8 cellular contexts compared by ENCODE assay signal in the genomic region with DNA sequence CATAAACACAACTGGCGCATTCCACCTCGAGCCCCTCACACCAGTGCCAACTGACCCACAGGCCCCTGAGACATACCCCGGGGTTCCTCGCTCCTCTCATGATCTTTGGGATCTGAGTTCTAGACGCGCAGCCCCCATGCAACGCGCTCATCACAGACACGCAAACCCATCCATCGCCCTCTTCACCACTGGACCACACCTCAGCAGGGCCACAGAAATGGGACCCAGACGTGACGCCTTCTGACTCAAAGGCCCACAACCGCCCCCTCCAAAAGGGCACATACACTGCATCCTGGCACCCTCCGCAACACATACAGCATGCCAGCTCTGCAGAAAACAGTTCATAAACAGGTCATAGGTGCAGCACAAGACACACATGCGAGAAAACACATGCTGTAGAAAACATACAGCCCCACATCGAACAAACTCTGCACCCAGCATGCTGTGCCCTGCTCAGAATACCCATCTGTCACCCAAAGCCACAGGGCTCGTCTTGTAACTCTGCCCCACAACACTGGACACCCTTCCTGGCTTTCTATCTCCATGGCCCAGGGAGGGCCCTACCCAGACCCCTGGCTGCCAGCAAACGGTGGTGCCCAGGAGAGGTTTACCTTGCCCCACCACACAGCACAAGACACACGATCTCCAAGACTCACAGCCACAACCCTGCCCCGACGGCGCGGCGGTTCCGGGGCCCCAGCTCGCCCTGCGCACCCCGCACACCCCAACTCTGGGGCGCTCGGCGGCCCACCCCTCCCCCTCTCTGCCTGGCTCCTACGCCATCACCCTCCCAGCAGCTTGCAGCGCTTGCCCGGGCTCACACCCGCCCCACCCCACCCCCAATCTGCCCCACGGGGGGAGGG. TPM values are rescaled to one million over a fixed set of nuclear protein-coding genes. Genes with fewer than 3 reads are reported as not detected.
DNase-seq lines count a peak whose midpoint lies in the region; ATAC-seq, FAIRE-seq and TF ChIP-seq lines count a peak whose summit lies in the region.

No MANE protein-coding gene starts in this region.

- H3K9me3 ChIP-seq in SK-N-SH (no peaks in the 10 kb centered on the region), heart right ventricle (no peaks in the 10 kb centered on the region), trophoblast cell (ENCODE audit: insufficient read depth, low read depth, low read length) (no peaks in the 10 kb centered on the region)

- no peaks in the 10 kb centered on the region for H3K27me3 Mint-ChIP-seq in activated naive CD8-positive, alpha-beta T cell treated with anti-CD3 and anti-CD28 coated beads, Interleukin-2, amount 50 U/mL, for 24 hours

- peak overlapping the region; percentile 91 for H3K27ac Mint-ChIP-seq in activated naive CD8-positive, alpha-beta T cell treated with anti-CD3 and anti-CD28 coated beads, Interleukin-2, amount 50 U/mL, for 24 hours

- H4K8ac ChIP-seq in trophoblast cell (ENCODE audit: low read depth, low read length) = peak overlapping the region; percentile 93

- DNase-seq in GM19240 (ENCODE audit: insufficient read length, low spot score) (peak; percentile 29), SK-N-SH (peak; percentile 88), heart right ventricle (peak; percentile 57 to 68), trophoblast cell (no peak), D721Med (ENCODE audit: insufficient read length, low spot score) (no peak), OCI-M2 (lab: John Stamatoyannopoulos, UW; ENCODE audit: unreplicated experiment) (no peak)
- peak; percentile 67 for DNase-seq in activated naive CD8-positive, alpha-beta T cell treated with anti-CD3 and anti-CD28 coated beads, Interleukin-2, amount 50 U/mL, for 24 hours

- H3K9ac ChIP-seq in SK-N-SH = peak overlapping the region; percentile 97
- H3K9ac ChIP-seq in trophoblast cell (ENCODE audit: low read length) = peak overlapping the region; percentile 85

- FAIRE-seq in D721Med (lab: Jason Lieb, UNC) = no peak

- peaks cover 25% of the 10 kb centered on the region for H3K79me1 ChIP-seq in trophoblast cell (ENCODE audit: low read length)

- H3K18ac ChIP-seq in trophoblast cell (ENCODE audit: low read length) = peak overlapping the region; percentile 90

- peak overlapping the region; percentile 99 for H4K91ac ChIP-seq in trophoblast cell (ENCODE audit: low read depth, low read length)

- CTCF ChIA-PET in SK-N-SH (lab: Yijun Ruan, JAX) = interaction anchor here (0.8 to 2.3 kb wide), 6 partner anchors 23 to 83 kb away, joined by 3 to 11 read pairs (median 6); a partner anchor contains a TSS

- H3K4me3 Mint-ChIP-seq in activated naive CD8-positive, alpha-beta T cell treated with anti-CD3 and anti-CD28 coated beads, Interleukin-2, amount 50 U/mL, for 24 hours = peak overlapping the region; percentile 89

- no peak overlapping the region for H3K23ac ChIP-seq in trophoblast cell (ENCODE audit: low read length)

- no peak overlapping the region for H2BK12ac ChIP-seq in trophoblast cell (ENCODE audit: low read length)

- peak overlapping the region; percentile 81 for H3K4ac ChIP-seq in trophoblast cell (ENCODE audit: low read depth, low read length)

- no peaks in the 10 kb centered on the region for H3K9me2 ChIP-seq in SK-N-SH

- H3K79me2 ChIP-seq in SK-N-SH (ENCODE audit: insufficient read depth) = peaks cover 90% of the 10 kb centered on the region
- peaks cover 20% of the 10 kb centered on the region for H3K79me2 ChIP-seq in trophoblast cell (ENCODE audit: control insufficient read depth, insufficient read depth, low read length, poor library complexity)

- H2BK5ac ChIP-seq in trophoblast cell (ENCODE audit: low read depth, low read length, poor library complexity) = peak overlapping the region; percentile 89

- H4K12ac ChIP-seq in trophoblast cell (ENCODE audit: low read depth, low read length) = peak overlapping the region; percentile 95

- H2BK120ac ChIP-seq in trophoblast cell (ENCODE audit: insufficient read depth, low read length, poor library complexity) = peak overlapping the region; percentile 86

- peaks cover 49% of the 10 kb centered on the region for H4K20me1 ChIP-seq in SK-N-SH (ENCODE audit: insufficient read depth)

- WGBS in SK-N-SH (ENCODE audit: low lambda C conversion rate) = 63% methylated on average over 22 of the region's 36 CpGs
- 20 to 22% methylated on average over 32 to 36 of the region's 36 CpGs for WGBS in heart right ventricle, 2 donors
- no CpG with 5 or more reads among the region's 36 CpGs for WGBS in trophoblast cell (ENCODE audit: extremely low coverage, insufficient coverage, insufficient read length)

- H3K36me3 ChIP-seq in SK-N-SH (replicated peaks in 1 of 2; ENCODE audit: control insufficient read depth in 1 of 2, insufficient read depth in 2 of 2, low read length in 1 of 2) (no peaks in the 10 kb centered on the region), heart right ventricle (peaks cover 0 to 12% (median 0%) of the 10 kb centered on the region in 9 donors), trophoblast cell (ENCODE audit: control insufficient read depth in 1 of 2, insufficient read depth in 2 of 2, low read length in 2 of 2) (peaks cover 0 to 2% of the 10 kb centered on the region in 2 experiments)

- H3K36me3 Mint-ChIP-seq in activated naive CD8-positive, alpha-beta T cell treated with anti-CD3 and anti-CD28 coated beads, Interleukin-2, amount 50 U/mL, for 24 hours (ENCODE audit: low read depth) = peaks cover 3% of the 10 kb centered on the region

- peak overlapping the region; percentile 96 for H3K14ac ChIP-seq in trophoblast cell (ENCODE audit: low read length)

- peak; percentile 55 for ATAC-seq in activated naive CD8-positive, alpha-beta T cell treated with anti-CD3 and anti-CD28 coated beads, Interleukin-2, amount 50 U/mL, for 24 hours
- ATAC-seq in heart right ventricle (peak; percentile 10 to 38 (median 18)), GM21576 (IDR thresholded peaks at IDR 0.05; ENCODE audit: unreplicated experiment) (no peak)

- H2AK5ac ChIP-seq in trophoblast cell (ENCODE audit: low read length) = peak overlapping the region; percentile 77

- no peaks in the 10 kb centered on the region for H3K9me3 Mint-ChIP-seq in activated naive CD8-positive, alpha-beta T cell treated with anti-CD3 and anti-CD28 coated beads, Interleukin-2, amount 50 U/mL, for 24 hours

- H3K4me1 ChIP-seq in SK-N-SH (ENCODE audit: control insufficient read depth in 1 of 2, insufficient read depth in 2 of 2, low read depth in 1 of 2, low read length in 1 of 2) = peaks cover 26 to 32% of the 10 kb centered on the region in 2 experiments; a peak in 2 of 4 replicates
- H3K4me1 ChIP-seq in heart right ventricle = peaks cover 28 to 83% (median 63%) of the 10 kb centered on the region in 9 donors
- peaks cover 39 to 47% of the 10 kb centered on the region in 2 experiments for H3K4me1 ChIP-seq in trophoblast cell (ENCODE audit: control insufficient read depth in 1 of 2, insufficient read depth in 2 of 2, low read length in 2 of 2)

- peak overlapping the region; percentile 78 to 90 for H3K27ac ChIP-seq in SK-N-SH (ENCODE audit: low read depth in 2 of 2, low read length in 1 of 2)
- H3K27ac ChIP-seq in heart right ventricle = peak overlapping the region; percentile 99 to 100 (median 100)
- H3K27ac ChIP-seq in trophoblast cell (ENCODE audit: low read depth, low read length) = peak overlapping the region; percentile 93

- no peak overlapping the region for H2AFZ ChIP-seq in SK-N-SH (ENCODE audit: low read depth)
- H2AFZ ChIP-seq in trophoblast cell (ENCODE audit: insufficient read depth, low read length, poor library complexity) = peak overlapping the region; percentile 64

- peaks cover 21% of the 10 kb centered on the region for H3F3A ChIP-seq in SK-N-SH (replicated peaks; ENCODE audit: insufficient read depth)

- TF ChIP-seq RAD21 in SK-N-SH (IDR thresholded peaks at IDR 0.05; ENCODE audit: low read length) = no peak

- no peak for TF ChIP-seq EP300 in SK-N-SH (IDR thresholded peaks at IDR 0.05; ENCODE audit: borderline replicate concordance in 1 of 2, low read depth in 1 of 2, low read length in 1 of 2)

- peak overlapping the region; percentile 72 to 77 for H3K4me3 ChIP-seq in SK-N-SH (ENCODE audit: low read depth in 2 of 2, low read length in 1 of 2)
- peak overlapping the region; percentile 67 to 100 (median 97) for H3K4me3 ChIP-seq in heart right ventricle
- H3K4me3 ChIP-seq in trophoblast cell (ENCODE audit: low read depth, low read length) = peak overlapping the region; percentile 89

- peaks cover 72% of the 10 kb centered on the region for H3K4me1 Mint-ChIP-seq in activated naive CD8-positive, alpha-beta T cell treated with anti-CD3 and anti-CD28 coated beads, Interleukin-2, amount 50 U/mL, for 24 hours

- peak overlapping the region; percentile 95 for H3K4me2 ChIP-seq in SK-N-SH
- H3K4me2 ChIP-seq in trophoblast cell (ENCODE audit: low read length) = peak overlapping the region; percentile 64

- TF ChIP-seq CTCF in SK-N-SH (IDR thresholded peaks at IDR 0.05) (no peak), heart right ventricle (IDR thresholded peaks at IDR 0.05) (no peak), D721Med (IDR thresholded peaks at IDR 0.05; ENCODE audit: insufficient read depth, missing control alignments) (no peak)

- POLR2A ChIA-PET in SK-N-SH (lab: Yijun Ruan, JAX) = interaction anchor here (0.9 to 2.1 kb wide), 5 partner anchors 38 to 209 kb away, joined by 3 to 9 read pairs (median 3); a partner anchor contains a TSS

- intact Hi-C loops in heart right ventricle (cut with DNase I) = loop anchor here in 7 of 10 donors (1.0 to 5.0 kb wide), 5 partner anchors 10 to 209 kb away; a partner anchor contains a TSS

- H3K27me3 ChIP-seq in SK-N-SH (ENCODE audit: insufficient read depth) = no peaks in the 10 kb centered on the region
- no peaks in the 10 kb centered on the region for H3K27me3 ChIP-seq in heart right ventricle
- H3K27me3 ChIP-seq in trophoblast cell (ENCODE audit: insufficient read depth, low read length) = no peaks in the 10 kb centered on the region

RNA-seq across cellular contexts. Expression of a gene that starts 0.9 kb away (rescaled TPM):
- polyA plus RNA-seq in SK-N-SH (2012; rRNA removed) = 11.4 and 12.8 TPM in 2 replicates
- polyA plus RNA-seq in SK-N-SH (2012; cell fraction: cytosol; rRNA removed) = 9.2 and 12.2 TPM in 2 replicates
- polyA plus RNA-seq in SK-N-SH (2012; cell fraction: nucleus; rRNA removed) = 22.1 and 27.1 TPM in 2 replicates
- 10 to 100 TPM; 58.9 to 80.1 (median 69.4) TPM for total RNA-seq in heart right ventricle
- polyA plus RNA-seq in heart right ventricle = 10 to 100 TPM; 17.8 to 34.2 TPM
- 15.7 and 16.2 TPM in 2 replicates for polyA plus RNA-seq in trophoblast cell (2013)

RNA-seq across cellular contexts. Expression of a gene that starts 2.7 kb away (rescaled TPM):
- polyA plus RNA-seq in SK-N-SH (2012; rRNA removed) (not detected in 2 replicates), heart right ventricle (not detected)
- polyA plus RNA-seq in SK-N-SH (2012; cell fraction: cytosol; rRNA removed) = 0.03 TPM in 1 of 2 replicates, not detected in the other
- polyA plus RNA-seq in SK-N-SH (2012; cell fraction: nucleus; rRNA removed) = not detected in 2 replicates
- not detected for total RNA-seq in heart right ventricle
- polyA plus RNA-seq in trophoblast cell (2013) = not detected in 2 replicates

RNA-seq across cellular contexts. Expression of a gene that starts 5.7 kb away (rescaled TPM):
- 19.0 and 37.3 TPM in 2 replicates for polyA plus RNA-seq in SK-N-SH (2012; rRNA removed)
- 16.7 and 21.1 TPM in 2 replicates for polyA plus RNA-seq in SK-N-SH (2012; cell fraction: cytosol; rRNA removed)
- polyA plus RNA-seq in SK-N-SH (2012; cell fraction: nucleus; rRNA removed) = 90.5 and 92.5 TPM in 2 replicates
- 10 to 100 TPM; 40.5 to 61.7 (median 48.8) TPM for total RNA-seq in heart right ventricle
- polyA plus RNA-seq in heart right ventricle = 10 to 100 TPM in 1 of 2 donors, 1 to 10 TPM in 1; 8.4 to 24.7 TPM
- 70.0 and 71.9 TPM in 2 replicates for polyA plus RNA-seq in trophoblast cell (2013)

RNA-seq across cellular contexts. Expression of a gene that starts 33.6 kb away (rescaled TPM):
- polyA plus RNA-seq in SK-N-SH (2012; rRNA removed) (26.8 and 29.7 TPM in 2 replicates), heart right ventricle (10 to 100 TPM; 10.2 to 25.4 TPM)
- 26.0 and 28.7 TPM in 2 replicates for polyA plus RNA-seq in SK-N-SH (2012; cell fraction: cytosol; rRNA removed)
- 5.3 and 6.9 TPM in 2 replicates for polyA plus RNA-seq in SK-N-SH (2012; cell fraction: nucleus; rRNA removed)
- 10 to 100 TPM in 6 of 10 donors, 1 to 10 TPM in 4; 5.4 to 13.1 (median 10.3) TPM for total RNA-seq in heart right ventricle
- 12.8 and 13.9 TPM in 2 replicates for polyA plus RNA-seq in trophoblast cell (2013)

RNA-seq across cellular contexts. Expression of a gene that starts 39.2 kb away (rescaled TPM):
- polyA plus RNA-seq in SK-N-SH (2012; rRNA removed) (1.9 and 2.5 TPM in 2 replicates), heart right ventricle (1 to 10 TPM; 2.0 to 7.2 TPM)
- polyA plus RNA-seq in SK-N-SH (2012; cell fraction: cytosol; rRNA removed) = 1.5 and 1.8 TPM in 2 replicates
- polyA plus RNA-seq in SK-N-SH (2012; cell fraction: nucleus; rRNA removed) = 7.9 and 11.0 TPM in 2 replicates
- total RNA-seq in heart right ventricle = 10 to 100 TPM in 2 of 10 donors, 1 to 10 TPM in 8; 4.6 to 15.9 (median 8.1) TPM
- polyA plus RNA-seq in trophoblast cell (2013) = 6.4 and 6.9 TPM in 2 replicates

Comparison
In these comparisons a context has a peak if more than half of its experiments do, and no peak if none do; other contexts are left out.
1. DNase-seq: peak in GM19240 (single experiment), SK-N-SH (single experiment), activated naive CD8-positive, alpha-beta T cell treated with anti-CD3 and anti-CD28 coated beads, Interleukin-2, amount 50 U/mL, for 24 hours (single experiment) and heart right ventricle (2 of 2); none in trophoblast cell (0 of 2), D721Med (single experiment) and OCI-M2 (single experiment).
2. Peak in every context shown above with its lines, with median percentiles within 50 percentile points of each other: H3K27ac ChIP-seq and H3K4me3 ChIP-seq.